In the genomic region with DNA sequence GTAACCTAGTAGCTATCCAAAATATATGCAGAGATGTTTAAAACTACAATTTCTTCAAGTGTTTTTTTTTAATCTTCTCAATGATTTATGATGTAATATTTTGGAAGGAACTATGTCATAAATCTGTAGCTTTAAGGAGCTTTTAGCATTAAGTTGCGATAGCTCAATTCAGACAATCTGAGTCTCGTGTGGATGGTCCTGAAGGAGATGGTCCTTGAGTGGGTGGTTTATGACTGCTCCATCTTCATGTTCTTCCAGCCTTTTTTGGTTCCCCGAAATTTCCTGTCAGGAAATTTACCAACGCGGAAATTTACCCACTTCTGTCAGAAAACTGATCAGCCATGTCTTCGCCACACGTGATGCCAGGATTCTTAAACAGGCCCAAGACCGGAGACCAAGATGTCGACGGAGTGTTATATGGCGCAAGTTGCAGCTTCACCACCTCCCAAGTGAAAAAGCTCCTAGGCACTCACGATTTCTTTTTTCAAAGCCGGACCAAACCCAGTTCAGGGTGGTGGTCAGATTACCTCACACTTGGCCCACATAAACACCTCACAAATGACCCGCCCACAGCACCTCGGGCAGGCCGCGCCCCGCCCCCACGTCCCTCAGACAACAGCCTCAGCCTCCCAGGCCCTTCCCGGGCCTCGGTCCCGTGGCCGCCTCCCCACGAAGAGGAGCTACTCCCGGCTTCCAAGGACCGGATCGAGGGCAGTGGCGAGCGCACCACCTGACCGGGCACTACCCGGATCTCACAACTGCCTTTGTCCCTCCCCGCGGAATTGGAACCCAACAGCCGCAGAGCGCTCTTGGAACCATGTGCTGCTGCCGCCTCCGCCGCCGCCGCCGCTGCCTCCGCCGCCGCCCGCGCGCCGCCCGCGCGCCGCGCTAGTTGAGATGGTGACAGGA, we compare ENCODE assay signal across 1 cellular context.
TF ChIP-seq lines count a peak whose summit lies in the region.

TSS of gene MORC2 (minus strand) at position 760 of the 909 bp plus-strand sequence. CDS start 885 bp downstream, outside the sequence.

TF ChIP-seq in WTC11, 78 proteins besides CTCF, POLR2A, EP300 and RAD21 (continued from another document):
- TF ChIP-seq, protein P1, sequence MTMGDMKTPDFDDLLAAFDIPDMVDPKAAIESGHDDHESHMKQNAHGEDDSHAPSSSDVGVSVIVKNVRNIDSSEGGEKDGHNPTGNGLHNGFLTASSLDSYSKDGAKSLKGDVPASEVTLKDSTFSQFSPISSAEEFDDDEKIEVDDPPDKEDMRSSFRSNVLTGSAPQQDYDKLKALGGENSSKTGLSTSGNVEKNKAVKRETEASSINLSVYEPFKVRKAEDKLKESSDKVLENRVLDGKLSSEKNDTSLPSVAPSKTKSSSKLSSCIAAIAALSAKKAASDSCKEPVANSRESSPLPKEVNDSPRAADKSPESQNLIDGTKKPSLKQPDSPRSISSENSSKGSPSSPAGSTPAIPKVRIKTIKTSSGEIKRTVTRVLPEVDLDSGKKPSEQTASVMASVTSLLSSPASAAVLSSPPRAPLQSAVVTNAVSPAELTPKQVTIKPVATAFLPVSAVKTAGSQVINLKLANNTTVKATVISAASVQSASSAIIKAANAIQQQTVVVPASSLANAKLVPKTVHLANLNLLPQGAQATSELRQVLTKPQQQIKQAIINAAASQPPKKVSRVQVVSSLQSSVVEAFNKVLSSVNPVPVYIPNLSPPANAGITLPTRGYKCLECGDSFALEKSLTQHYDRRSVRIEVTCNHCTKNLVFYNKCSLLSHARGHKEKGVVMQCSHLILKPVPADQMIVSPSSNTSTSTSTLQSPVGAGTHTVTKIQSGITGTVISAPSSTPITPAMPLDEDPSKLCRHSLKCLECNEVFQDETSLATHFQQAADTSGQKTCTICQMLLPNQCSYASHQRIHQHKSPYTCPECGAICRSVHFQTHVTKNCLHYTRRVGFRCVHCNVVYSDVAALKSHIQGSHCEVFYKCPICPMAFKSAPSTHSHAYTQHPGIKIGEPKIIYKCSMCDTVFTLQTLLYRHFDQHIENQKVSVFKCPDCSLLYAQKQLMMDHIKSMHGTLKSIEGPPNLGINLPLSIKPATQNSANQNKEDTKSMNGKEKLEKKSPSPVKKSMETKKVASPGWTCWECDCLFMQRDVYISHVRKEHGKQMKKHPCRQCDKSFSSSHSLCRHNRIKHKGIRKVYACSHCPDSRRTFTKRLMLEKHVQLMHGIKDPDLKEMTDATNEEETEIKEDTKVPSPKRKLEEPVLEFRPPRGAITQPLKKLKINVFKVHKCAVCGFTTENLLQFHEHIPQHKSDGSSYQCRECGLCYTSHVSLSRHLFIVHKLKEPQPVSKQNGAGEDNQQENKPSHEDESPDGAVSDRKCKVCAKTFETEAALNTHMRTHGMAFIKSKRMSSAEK (CRISPR knock-in tag; IDR thresholded peaks at IDR 0.05; ENCODE audit: borderline replicate concordance): 0 out of 2 replicates have a peak, but pooled peaks have one; percentile 26
- TF ChIP-seq PRDM15 (CRISPR knock-in tag; IDR thresholded peaks at IDR 0.05) (no peak), TCF7 (CRISPR knock-in tag; IDR thresholded peaks at IDR 0.05; ENCODE audit: low read depth) (peak; percentile 70; the same call in 1 of the 2 replicates), NR1H2 (CRISPR knock-in tag; IDR thresholded peaks at IDR 0.05) (peak; percentile 75; the same call in 1 of the 2 replicates), NFE2L1 (CRISPR knock-in tag; IDR thresholded peaks at IDR 0.05) (no peak), KAT7 (CRISPR knock-in tag; IDR thresholded peaks at IDR 0.05; ENCODE audit: borderline replicate concordance) (0 out of 2 replicates have a peak, but pooled peaks have one; percentile 95), JAZF1 (CRISPR knock-in tag; IDR thresholded peaks at IDR 0.05) (no peak), ZNF219 (CRISPR knock-in tag; IDR thresholded peaks at IDR 0.05; ENCODE audit: borderline replicate concordance) (peak; percentile 51; the same call in 1 of the 2 replicates), FOXJ3 (CRISPR knock-in tag; IDR thresholded peaks at IDR 0.05; ENCODE audit: borderline replicate concordance) (peak; percentile 51; the same call in 1 of the 2 replicates), MYBL2 (CRISPR knock-in tag; IDR thresholded peaks at IDR 0.05) (0 out of 2 replicates have a peak, but pooled peaks have one; percentile 7), FOXK1 (CRISPR knock-in tag; IDR thresholded peaks at IDR 0.05) (peak; percentile 65), SP1 (CRISPR knock-in tag; conservative IDR thresholded peaks at IDR 0.05) (no peak), TEAD4 (CRISPR knock-in tag; IDR thresholded peaks at IDR 0.05) (peak; percentile 7; the same call in 1 of the 2 replicates), CBFB (CRISPR knock-in tag; IDR thresholded peaks at IDR 0.05; ENCODE audit: low read depth) (0 out of 2 replicates have a peak, but pooled peaks have one; percentile 32)
- TF ChIP-seq, protein P2, sequence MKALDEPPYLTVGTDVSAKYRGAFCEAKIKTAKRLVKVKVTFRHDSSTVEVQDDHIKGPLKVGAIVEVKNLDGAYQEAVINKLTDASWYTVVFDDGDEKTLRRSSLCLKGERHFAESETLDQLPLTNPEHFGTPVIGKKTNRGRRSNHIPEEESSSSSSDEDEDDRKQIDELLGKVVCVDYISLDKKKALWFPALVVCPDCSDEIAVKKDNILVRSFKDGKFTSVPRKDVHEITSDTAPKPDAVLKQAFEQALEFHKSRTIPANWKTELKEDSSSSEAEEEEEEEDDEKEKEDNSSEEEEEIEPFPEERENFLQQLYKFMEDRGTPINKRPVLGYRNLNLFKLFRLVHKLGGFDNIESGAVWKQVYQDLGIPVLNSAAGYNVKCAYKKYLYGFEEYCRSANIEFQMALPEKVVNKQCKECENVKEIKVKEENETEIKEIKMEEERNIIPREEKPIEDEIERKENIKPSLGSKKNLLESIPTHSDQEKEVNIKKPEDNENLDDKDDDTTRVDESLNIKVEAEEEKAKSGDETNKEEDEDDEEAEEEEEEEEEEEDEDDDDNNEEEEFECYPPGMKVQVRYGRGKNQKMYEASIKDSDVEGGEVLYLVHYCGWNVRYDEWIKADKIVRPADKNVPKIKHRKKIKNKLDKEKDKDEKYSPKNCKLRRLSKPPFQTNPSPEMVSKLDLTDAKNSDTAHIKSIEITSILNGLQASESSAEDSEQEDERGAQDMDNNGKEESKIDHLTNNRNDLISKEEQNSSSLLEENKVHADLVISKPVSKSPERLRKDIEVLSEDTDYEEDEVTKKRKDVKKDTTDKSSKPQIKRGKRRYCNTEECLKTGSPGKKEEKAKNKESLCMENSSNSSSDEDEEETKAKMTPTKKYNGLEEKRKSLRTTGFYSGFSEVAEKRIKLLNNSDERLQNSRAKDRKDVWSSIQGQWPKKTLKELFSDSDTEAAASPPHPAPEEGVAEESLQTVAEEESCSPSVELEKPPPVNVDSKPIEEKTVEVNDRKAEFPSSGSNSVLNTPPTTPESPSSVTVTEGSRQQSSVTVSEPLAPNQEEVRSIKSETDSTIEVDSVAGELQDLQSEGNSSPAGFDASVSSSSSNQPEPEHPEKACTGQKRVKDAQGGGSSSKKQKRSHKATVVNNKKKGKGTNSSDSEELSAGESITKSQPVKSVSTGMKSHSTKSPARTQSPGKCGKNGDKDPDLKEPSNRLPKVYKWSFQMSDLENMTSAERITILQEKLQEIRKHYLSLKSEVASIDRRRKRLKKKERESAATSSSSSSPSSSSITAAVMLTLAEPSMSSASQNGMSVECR (CRISPR knock-in tag; IDR thresholded peaks at IDR 0.05; ENCODE audit: borderline replicate concordance): 0 out of 2 replicates have a peak, but pooled peaks have one; percentile 14
